Comparison of ENCODE assay signal across 17 cellular contexts in the genomic region with DNA sequence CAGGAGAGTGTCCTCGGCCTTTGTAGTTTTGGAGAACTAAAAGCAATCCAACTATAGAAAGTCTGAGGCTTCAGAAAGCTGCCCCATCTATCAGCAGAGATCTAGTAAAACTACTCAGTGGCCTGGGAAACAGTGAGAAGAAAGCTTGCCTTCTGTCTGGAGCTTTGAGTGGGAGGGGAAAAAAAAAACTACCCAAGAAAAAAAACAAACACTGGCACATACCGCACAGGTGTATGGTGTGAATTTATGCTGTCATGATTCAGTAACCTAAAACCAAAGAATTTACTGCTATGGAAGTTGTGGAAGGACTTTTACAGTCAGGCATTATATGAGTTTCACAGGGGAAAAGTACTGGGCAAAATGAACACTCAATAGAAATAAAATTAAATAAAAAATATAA.
A peak's percentile ranks its signal among the peaks of the same experiment; 100 is the strongest.
DNase-seq lines count a peak whose midpoint lies in the region; ATAC-seq and TF ChIP-seq lines count a peak whose summit lies in the region.
"Had no signal": no experiment of that assay in that cellular context is flagged by ENCODE, and none has a peak within 500 bp of the region (broad histone marks: within the 10 kb centered on the region; RNA-seq: fewer than 3 reads in every experiment).

No MANE protein-coding gene starts in this region.

- H3K27me3 Mint-ChIP-seq in nephron progenitor cell (ENCODE audit: low read depth, poor library complexity): no peaks in the 10 kb centered on the region
- no peaks in the 10 kb centered on the region; the same call in 1 of the 2 replicates for H3K27me3 Mint-ChIP-seq in WTC11 (ENCODE audit: low read depth)
- H3K27me3 Mint-ChIP-seq: CD4-positive, CD25-positive, alpha-beta regulatory T cell; CD8-positive, alpha-beta memory T cell had no signal

- H3K9me3 Mint-ChIP-seq in nephron progenitor cell (peaks cover 8% of the 10 kb centered on the region), WTC11 (peaks cover 20% of the 10 kb centered on the region)
- H3K9me3 Mint-ChIP-seq in activated naive CD4-positive, alpha-beta T cell treated with anti-CD3 and anti-CD28 coated beads, Interleukin-2, amount 50 U/mL, for 72 hours: peaks cover 0 to 8% of the 10 kb centered on the region in 2 donors

- H3K4me1 Mint-ChIP-seq in nephron progenitor cell (peaks cover 8% of the 10 kb centered on the region), WTC11 (no peaks in the 10 kb centered on the region)
- H3K4me1 Mint-ChIP-seq: CD4-positive, CD25-positive, alpha-beta regulatory T cell; CD8-positive, alpha-beta memory T cell had no signal

- peak; percentile 52 for DNase-seq in NCI-H2171 treated with DMSO at 0.1 percent for 48 hours (lab: John Stamatoyannopoulos, UW)
- DNase-seq in NCI-H2171 (lab: John Stamatoyannopoulos, UW): no peak
- peak; percentile 1 for DNase-seq in SW480 (ENCODE audit: low spot score)
- DNase-seq in nephron progenitor cell: no peak
- no peak for DNase-seq in activated naive CD4-positive, alpha-beta T cell treated with anti-CD3 and anti-CD28 coated beads, Interleukin-2, amount 50 U/mL, for 72 hours (ENCODE audit: low spot score in 2 of 2)
- DNase-seq in WTC11 (ENCODE audit: low spot score): no peak
- DNase-seq: ACHN; BE2C; C1 segment of cervical spinal cord; CD4-positive, CD25-positive, alpha-beta regulatory T cell; CD8-positive, alpha-beta memory T cell; COR-L47; DMS 273 treated with DMSO at 0.1 percent for 48 hours; DMS53; DND-41; EL had no signal

- H3K4me3 Mint-ChIP-seq in nephron progenitor cell (no peak overlapping the region), WTC11 (no peak overlapping the region)
- H3K4me3 Mint-ChIP-seq: CD4-positive, CD25-positive, alpha-beta regulatory T cell; CD8-positive, alpha-beta memory T cell had no signal

- no peak for ATAC-seq in activated naive CD4-positive, alpha-beta T cell treated with anti-CD3 and anti-CD28 coated beads, Interleukin-2, amount 50 U/mL, for 72 hours
- ATAC-seq in WTC11: no peak
- ATAC-seq: GM12878 had no signal

- H3K36me3 Mint-ChIP-seq in nephron progenitor cell (ENCODE audit: low read depth) (no peaks in the 10 kb centered on the region), WTC11 (peaks cover 16% of the 10 kb centered on the region)
- H3K36me3 Mint-ChIP-seq in activated naive CD4-positive, alpha-beta T cell treated with anti-CD3 and anti-CD28 coated beads, Interleukin-2, amount 50 U/mL, for 72 hours: no peaks in the 10 kb centered on the region
- H3K36me3 Mint-ChIP-seq: CD4-positive, CD25-positive, alpha-beta regulatory T cell; CD8-positive, alpha-beta memory T cell had no signal

- CTCF ChIA-PET in WTC11 (lab: Charles Lee): no interaction called here

- TF ChIP-seq CTCF in nephron progenitor cell (IDR thresholded peaks at IDR 0.05) (no peak), WTC11 (IDR thresholded peaks at IDR 0.05) (no peak)

- peak overlapping the region; percentile 8 for H3K27ac Mint-ChIP-seq in nephron progenitor cell
- no peak overlapping the region for H3K27ac Mint-ChIP-seq in activated naive CD4-positive, alpha-beta T cell treated with anti-CD3 and anti-CD28 coated beads, Interleukin-2, amount 50 U/mL, for 72 hours
- H3K27ac Mint-ChIP-seq in WTC11: no peak overlapping the region
- H3K27ac Mint-ChIP-seq: CD4-positive, CD25-positive, alpha-beta regulatory T cell; CD8-positive, alpha-beta memory T cell had no signal

- POLR2A ChIA-PET in WTC11 (lab: Charles Lee): no interaction called here

TF ChIP-seq in WTC11, 78 proteins besides CTCF, POLR2A, EP300 and RAD21:
- no peak for TF ChIP-seq FOXJ3 (CRISPR knock-in tag; IDR thresholded peaks at IDR 0.05; ENCODE audit: borderline replicate concordance)

Comparison
In these comparisons a context has a peak if more than half of its experiments do, and no peak if none do; other contexts are left out.
1. DNase-seq: peak in NCI-H2171 treated with DMSO at 0.1 percent for 48 hours (single experiment) and SW480 (single experiment); none in NCI-H2171 (single experiment), nephron progenitor cell (single experiment), activated naive CD4-positive, alpha-beta T cell treated with anti-CD3 and anti-CD28 coated beads, Interleukin-2, amount 50 U/mL, for 72 hours (0 of 2) and WTC11 (single experiment).